In genomic region chr3:136900694-136901093, GRCh38 we compare ENCODE assay signal across 1 cellular context.
TF ChIP-seq lines count a peak whose summit lies in the region.

No MANE protein-coding gene starts in this region.

TF ChIP-seq in GM12878, 131 proteins besides CTCF, POLR2A, EP300 and RAD21:
- TF ChIP-seq SPI1 (IDR thresholded peaks at IDR 0.05; ENCODE audit: borderline replicate concordance, insufficient read depth, low read depth, low read length) = peak; percentile 58; the same call in 1 of the 2 replicates
